ENCODE assay signal across 2 cellular contexts in the genomic region with DNA sequence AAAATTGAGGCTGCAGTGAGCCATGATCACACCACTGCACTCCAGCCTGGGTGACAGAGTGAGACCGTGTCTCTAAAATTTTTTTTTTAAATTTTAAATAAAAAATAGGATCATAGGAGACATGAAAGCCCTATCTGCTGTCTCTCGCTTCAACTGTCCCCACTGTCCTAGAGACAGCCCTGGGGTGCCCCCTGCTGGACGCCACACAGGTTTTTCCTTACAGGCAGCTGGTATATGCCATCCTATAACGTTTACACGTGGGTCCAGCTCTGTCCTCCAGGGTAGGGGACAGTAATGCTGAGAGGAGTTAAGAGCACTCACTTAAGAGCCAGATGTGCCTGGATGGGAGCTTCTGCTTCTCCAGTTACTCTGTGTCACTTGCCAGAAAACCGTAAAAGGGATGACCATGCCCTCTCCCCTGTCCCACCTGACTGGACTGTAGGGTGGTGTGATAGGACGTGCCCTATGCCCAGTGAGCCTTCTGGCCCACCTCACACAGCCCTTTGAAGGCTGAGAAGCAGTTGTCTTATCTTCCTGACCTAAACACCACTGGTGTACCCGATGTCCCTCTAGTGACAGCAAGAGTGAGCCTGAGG.
TF ChIP-seq lines count a peak whose summit lies in the region.

No MANE protein-coding gene starts in this region.

TF ChIP-seq in IMR-90, 13 proteins besides CTCF, POLR2A, EP300 and RAD21:
- TF ChIP-seq FOS (IDR thresholded peaks at IDR 0.05; ENCODE audit: low read depth, low read length) (no peak), SMC3 (IDR thresholded peaks at IDR 0.05; ENCODE audit: low read depth, low read length) (peak; percentile 59), MAZ (IDR thresholded peaks at IDR 0.05; ENCODE audit: borderline replicate concordance, low read depth, low read length) (no peak)

TF ChIP-seq in neural cell, 6 proteins besides CTCF, POLR2A, EP300 and RAD21:
- TF ChIP-seq TAF1 (IDR thresholded peaks at IDR 0.05; ENCODE audit: low read depth): no peak
- TF ChIP-seq SMC3 (conservative IDR thresholded peaks at IDR 0.05; ENCODE audit: poor library complexity): peak; percentile 80
